ENCODE assay signal across 8 cellular contexts in genomic region chr6:30645989-30646388, GRCh38. TPM values are rescaled to one million over a fixed set of nuclear protein-coding genes. Genes with fewer than 3 reads are reported as not detected.
DNase-seq lines count a peak whose midpoint lies in the region; ATAC-seq and TF ChIP-seq lines count a peak whose summit lies in the region.
"Had no signal": no experiment of that assay in that cellular context is flagged by ENCODE, and none has a peak within 500 bp of the region (broad histone marks: within the 10 kb centered on the region; RNA-seq: fewer than 3 reads in every experiment).

No MANE protein-coding gene starts in this region.

- no peaks in the 10 kb centered on the region for H3K9me3 Mint-ChIP-seq in effector memory CD8-positive, alpha-beta T cell

- H3K4me1 ChIP-seq in cardiac muscle cell (ENCODE audit: low read depth) (peaks cover 7% of the 10 kb centered on the region), heart left ventricle (peaks cover 0 to 33% (median 13%) of the 10 kb centered on the region in 12 donors), transverse colon (peaks cover 13 to 38% (median 25%) of the 10 kb centered on the region in 4 donors)

- H3K4me3 ChIP-seq in cardiac muscle cell (no peak overlapping the region), heart left ventricle (no peak overlapping the region), transverse colon (peak overlapping the region in 1 of 4 donors; percentile 70)

- DNase-seq in cardiac muscle cell (ENCODE audit: low read depth in 1 of 2, low spot score in 1 of 2) (no peak), heart left ventricle (no peak), transverse colon (no peak), NCI-H2171 treated with DMSO at 0.1 percent for 48 hours (lab: John Stamatoyannopoulos, UW) (no peak), NCI-H526 treated with DMSO at 0.1 percent for 48 hours (lab: John Stamatoyannopoulos, UW) (no peak)
- DNase-seq in effector memory CD8-positive, alpha-beta T cell, result no peak
- DNase-seq: NCI-H345 had no signal

- no peaks in the 10 kb centered on the region for H3K27me3 Mint-ChIP-seq in effector memory CD8-positive, alpha-beta T cell

- peak overlapping the region; percentile 69 to 90 for H3K27ac Mint-ChIP-seq in effector memory CD8-positive, alpha-beta T cell

- TF ChIP-seq POLR2A in heart left ventricle (IDR thresholded peaks at IDR 0.05), result no peak
- TF ChIP-seq POLR2A in transverse colon (IDR thresholded peaks at IDR 0.05), result no peak

- intact Hi-C loops in heart left ventricle (cut with DNase I), result no loop called here
- intact Hi-C loops in transverse colon (cut with DNase I; ENCODE audit: low total_unique reads), result no loop called here

- in situ Hi-C loops in transverse colon (cut with MboI; ENCODE audit: low pct_ligation_motif_present in 1 of 4, low pct_unique_long_range_greater_than_20kb in 1 of 4, low sequenced_read_pairs in 3 of 4), result no loop called here

- peak overlapping the region; percentile 60 for H3K27ac ChIP-seq in cardiac muscle cell
- H3K27ac ChIP-seq in heart left ventricle, result peak overlapping the region in 2 of 12 donors; percentile 94 to 96
- peak overlapping the region in 3 of 4 donors; percentile 93 to 98 (median 96) for H3K27ac ChIP-seq in transverse colon

- peaks cover 15% of the 10 kb centered on the region for H3K36me3 Mint-ChIP-seq in effector memory CD8-positive, alpha-beta T cell (ENCODE audit: insufficient read depth)

- 57 to 74% (median 71%) methylated on average over 1 of the region's 1 CpG for WGBS in heart left ventricle, 4 donors
- 67 to 83% methylated on average over 1 of the region's 1 CpG for WGBS in transverse colon (ENCODE audit: low coverage in 1 of 2), 2 donors

- no peaks in the 10 kb centered on the region for H3K9me3 ChIP-seq in cardiac muscle cell (ENCODE audit: low read depth)
- H3K9me3 ChIP-seq in heart left ventricle, result no peaks in the 10 kb centered on the region
- no peaks in the 10 kb centered on the region for H3K9me3 ChIP-seq in transverse colon
- H3K9me3 ChIP-seq: esophagus muscularis mucosa had no signal

- ATAC-seq in heart left ventricle, result no peak
- no peak for ATAC-seq in effector memory CD8-positive, alpha-beta T cell (replicated peaks)

- H3K4me1 Mint-ChIP-seq in effector memory CD8-positive, alpha-beta T cell (ENCODE audit: low read depth in 2 of 2), result peaks cover 20 to 22% of the 10 kb centered on the region in 2 donors

- peak overlapping the region in 1 of 2 donors; percentile 82 for H3K4me3 Mint-ChIP-seq in effector memory CD8-positive, alpha-beta T cell

- TF ChIP-seq CTCF in cardiac muscle cell (IDR thresholded peaks at IDR 0.05; ENCODE audit: low read depth, low read length), result no peak
- TF ChIP-seq CTCF in heart left ventricle (IDR thresholded peaks at IDR 0.05), result no peak
- TF ChIP-seq CTCF in transverse colon (IDR thresholded peaks at IDR 0.05), result no peak

- no peak for TF ChIP-seq EP300 in transverse colon (IDR thresholded peaks at IDR 0.05; ENCODE audit: low read depth)

- H3K27me3 ChIP-seq in cardiac muscle cell, result no peaks in the 10 kb centered on the region
- no peaks in the 10 kb centered on the region for H3K27me3 ChIP-seq in heart left ventricle
- H3K27me3 ChIP-seq in transverse colon, result no peaks in the 10 kb centered on the region
- H3K27me3 ChIP-seq: esophagus muscularis mucosa had no signal

- H3K36me3 ChIP-seq in cardiac muscle cell, result peaks cover 8% of the 10 kb centered on the region
- H3K36me3 ChIP-seq in heart left ventricle, result peaks cover 0 to 56% (median 28%) of the 10 kb centered on the region in 9 donors
- H3K36me3 ChIP-seq in transverse colon, result peaks cover 0 to 6% (median 0%) of the 10 kb centered on the region in 4 donors

RNA-seq across cellular contexts. Expression of gene C6orf136, which starts 0.9 kb away (rescaled TPM):
- total RNA-seq in cardiac muscle cell, result 27.5 and 28.5 TPM in 2 replicates
- polyA plus RNA-seq in cardiac muscle cell, result 31.7 and 40.1 TPM in 2 replicates
- total RNA-seq in heart left ventricle, result 10 to 100 TPM; 27.9 to 58.9 (median 47.4) TPM
- polyA plus RNA-seq in heart left ventricle, result 10 to 100 TPM; 46.0 to 79.3 TPM
- 100 to 1,000 TPM in 1 of 4 donors, 10 to 100 TPM in 3; 49.1 to 301 (median 63.5) TPM for total RNA-seq in transverse colon

RNA-seq across cellular contexts. Expression of gene ATAT1, which starts 19.3 kb away (rescaled TPM):
- total RNA-seq in cardiac muscle cell (11.2 and 18.3 TPM in 2 replicates), heart left ventricle (1 to 10 TPM; 1.1 to 7.0 (median 3.3) TPM), transverse colon (100 to 1,000 TPM in 1 of 4 donors, 10 to 100 TPM in 3; 10.6 to 174 (median 22.2) TPM)
- polyA plus RNA-seq in cardiac muscle cell (17.3 and 18.0 TPM in 2 replicates), heart left ventricle (1 to 10 TPM; 2.7 to 3.5 TPM)

RNA-seq across cellular contexts. Expression of gene DHX16, which starts 26.8 kb away (rescaled TPM):
- 36.7 and 38.1 TPM in 2 replicates for total RNA-seq in cardiac muscle cell
- polyA plus RNA-seq in cardiac muscle cell, result 27.8 and 36.2 TPM in 2 replicates
- 10 to 100 TPM; 17.6 to 26.1 (median 21.0) TPM for total RNA-seq in heart left ventricle
- 10 to 100 TPM; 16.1 to 39.4 TPM for polyA plus RNA-seq in heart left ventricle
- total RNA-seq in transverse colon, result 100 to 1,000 TPM in 1 of 4 donors, 10 to 100 TPM in 3; 37.8 to 144 (median 41.3) TPM

RNA-seq across cellular contexts. Expression of gene MRPS18B, which starts 28.3 kb away (rescaled TPM):
- total RNA-seq in cardiac muscle cell (54.4 and 58.2 TPM in 2 replicates), heart left ventricle (100 to 1,000 TPM in 6 of 9 donors, 10 to 100 TPM in 3; 84.2 to 160 (median 122) TPM), transverse colon (10 to 100 TPM in 3 of 4 donors, 1 to 10 TPM in 1; 6.0 to 61.9 (median 39.4) TPM)
- polyA plus RNA-seq in cardiac muscle cell (107 and 120 TPM in 2 replicates), heart left ventricle (100 to 1,000 TPM; 102 to 219 TPM)

RNA-seq across cellular contexts. Expression of gene PPP1R10, which starts 28.9 kb away (rescaled TPM):
- 47.3 and 65.6 TPM in 2 replicates for total RNA-seq in cardiac muscle cell
- 42.4 and 42.9 TPM in 2 replicates for polyA plus RNA-seq in cardiac muscle cell
- 10 to 100 TPM; 21.7 to 44.9 (median 29.9) TPM for total RNA-seq in heart left ventricle
- 1 to 10 TPM; 9.4 to 9.6 TPM for polyA plus RNA-seq in heart left ventricle
- 10 to 100 TPM; 35.5 to 62.5 (median 53.8) TPM for total RNA-seq in transverse colon
